13 cellular contexts compared by ENCODE assay signal in genomic region chr12:3170423-3171194, GRCh38.
DNase-seq lines count a peak whose midpoint lies in the region; ATAC-seq and TF ChIP-seq lines count a peak whose summit lies in the region.
"Had no signal": no experiment of that assay in that cellular context is flagged by ENCODE, and none has a peak within 500 bp of the region (broad histone marks: within the 10 kb centered on the region; RNA-seq: fewer than 3 reads in every experiment).

No MANE protein-coding gene starts in this region.

- TF ChIP-seq CTCF in AG10803 (conservative IDR thresholded peaks at IDR 0.05; ENCODE audit: low read length) (no peak), chondrocyte (IDR thresholded peaks at IDR 0.05) (no peak)

- peaks cover 35% of the 10 kb centered on the region for H3K4me1 Mint-ChIP-seq in chondrocyte (ENCODE audit: low read depth)

- ATAC-seq in HG03280 (IDR thresholded peaks at IDR 0.05; ENCODE audit: unreplicated experiment) (no peak), left colon (no peak), GM19463 (IDR thresholded peaks at IDR 0.05; ENCODE audit: unreplicated experiment) (no peak)

- H3K27me3 Mint-ChIP-seq in chondrocyte (ENCODE audit: low read depth): no peaks in the 10 kb centered on the region

- H3K4me3 Mint-ChIP-seq in chondrocyte (ENCODE audit: unreplicated experiment): no peak overlapping the region
- H3K4me3 Mint-ChIP-seq: T-helper 1 cell treated with Interleukin-12 subunit alpha and Interleukin-12 subunit beta and Interleukin-4 antibody, amounts not matched to agents 30 μg/mL and 1 μg/mL, for 36 hours had no signal

- peaks cover 5% of the 10 kb centered on the region for H3K36me3 Mint-ChIP-seq in chondrocyte (ENCODE audit: low read depth)

- H3K9me3 Mint-ChIP-seq in chondrocyte (ENCODE audit: low read depth): no peaks in the 10 kb centered on the region
- H3K9me3 Mint-ChIP-seq: T-helper 1 cell treated with Interleukin-12 subunit alpha and Interleukin-12 subunit beta and Interleukin-4 antibody, amounts not matched to agents 30 μg/mL and 1 μg/mL, for 36 hours had no signal

- H3K27ac Mint-ChIP-seq in chondrocyte (ENCODE audit: unreplicated experiment): peak overlapping the region; percentile 96
- H3K27ac Mint-ChIP-seq: T-helper 1 cell treated with Interleukin-12 subunit alpha and Interleukin-12 subunit beta and Interleukin-4 antibody, amounts not matched to agents 30 μg/mL and 1 μg/mL, for 36 hours had no signal

- intact Hi-C loops in left colon (cut with DNase I, micrococcal nuclease): no loop called here

- peak; percentile 82 for DNase-seq in AG10803 (ENCODE audit: low read depth)
- peak; percentile 90 for DNase-seq in NCI-H226
- no peak for DNase-seq in chondrocyte (ENCODE audit: low spot score)
- peak; percentile 56 for DNase-seq in myocyte (ENCODE audit: low read depth)
- DNase-seq in left colon: no peak
- no peak for DNase-seq in MV-4-11 (lab: John Stamatoyannopoulos, UW)
- DNase-seq: activated CD8-positive, alpha-beta memory T cell treated with anti-CD3 and anti-CD28 coated beads, Interleukin-2, amount 50 U/mL, for 4 hours; caudate nucleus; NCI-H446 treated with DMSO at 0.1 percent for 48 hours; ovary had no signal

- H3K4me3 ChIP-seq in AG10803 (ENCODE audit: low read length): no peak overlapping the region
- H3K4me3 ChIP-seq: ovary had no signal

Comparison
In these comparisons a context has a peak if more than half of its experiments do, and no peak if none do; other contexts are left out.
1. DNase-seq: peak in AG10803 (single experiment), NCI-H226 (single experiment) and myocyte (single experiment); none in chondrocyte (single experiment), left colon (0 of 2) and MV-4-11 (single experiment).